In genomic region chr15:90954712-90955671, GRCh38 we compare ENCODE assay signal across 8 cellular contexts. TPM values are rescaled to one million over a fixed set of nuclear protein-coding genes. Genes with fewer than 3 reads are reported as not detected.
DNase-seq lines count a peak whose midpoint lies in the region; ATAC-seq, FAIRE-seq and TF ChIP-seq lines count a peak whose summit lies in the region.

Gene RCCD1 (plus strand): TSS chr15:90954884. CDS start chr15:90956735, 1,851 bp downstream.

- H3K4me3 ChIP-seq in ascending aorta (peak within 1 kb of the TSS; percentile 75 to 80), right atrium auricular region (peak within 1 kb of the TSS; percentile 70 to 85), psoas muscle (peak within 1 kb of the TSS; percentile 89)

- 4 to 5% (median 4%) methylated on average over 67 to 73 of the region's 73 CpGs for WGBS in psoas muscle, 3 donors

- peak within 1 kb of the TSS; percentile 88 for H3K27ac Mint-ChIP-seq in T-helper 1 cell treated with Interleukin-12 subunit alpha and Interleukin-12 subunit beta and Interleukin-4 antibody, amounts not matched to agents 30 μg/mL and 1 μg/mL, for 36 hours

- no peaks in the 10 kb centered on the region for H3K27me3 Mint-ChIP-seq in T-helper 1 cell treated with Interleukin-12 subunit alpha and Interleukin-12 subunit beta and Interleukin-4 antibody, amounts not matched to agents 30 μg/mL and 1 μg/mL, for 36 hours (ENCODE audit: low read depth)

- peaks cover 11% of the 10 kb centered on the region for H3K4me1 Mint-ChIP-seq in T-helper 1 cell treated with Interleukin-12 subunit alpha and Interleukin-12 subunit beta and Interleukin-4 antibody, amounts not matched to agents 30 μg/mL and 1 μg/mL, for 36 hours (ENCODE audit: low read depth)

- peak; percentile 99 for DNase-seq in GM10248 (ENCODE audit: extremely low spot score)
- DNase-seq in NCI-H1105 (lab: John Stamatoyannopoulos, UW) = peak; percentile 86
- DNase-seq in ascending aorta (ENCODE audit: low spot score in 2 of 2) = peak; percentile 84 to 97
- DNase-seq in right atrium auricular region (ENCODE audit: low spot score) = peak; percentile 98
- DNase-seq in psoas muscle = peak; percentile 97 to 98
- peak; percentile 96 for DNase-seq in urothelium cell line (ENCODE audit: low spot score)

- no peaks in the 10 kb centered on the region for H3K9me3 Mint-ChIP-seq in T-helper 1 cell treated with Interleukin-12 subunit alpha and Interleukin-12 subunit beta and Interleukin-4 antibody, amounts not matched to agents 30 μg/mL and 1 μg/mL, for 36 hours

- no peaks in the 10 kb centered on the region for H3K9me3 ChIP-seq in ascending aorta
- H3K9me3 ChIP-seq in right atrium auricular region = no peaks in the 10 kb centered on the region
- no peaks in the 10 kb centered on the region for H3K9me3 ChIP-seq in psoas muscle

- intact Hi-C loops in ascending aorta (cut with DNase I) = loop anchor here (2.0 to 5.0 kb wide), 2 partner anchors 68 to 317 kb away; partner anchors contain the start of gene VPS33B
- intact Hi-C loops in psoas muscle (cut with DNase I) = loop anchor here (5.0 kb wide), 4 partner anchors 37 to 317 kb away; partner anchors contain the start of gene PRC1 (in 1 of the 2)

- H3K4me1 ChIP-seq in ascending aorta (peaks cover 5 to 32% of the 10 kb centered on the region in 2 donors), right atrium auricular region (peaks cover 3 to 40% of the 10 kb centered on the region in 2 donors), psoas muscle (peaks cover 18% of the 10 kb centered on the region)

- CTCF ChIA-PET in GM10248 (lab: Yijun Ruan, JAX) = interaction anchor here (0.7 to 23.2 kb wide), 16 partner anchors 8 to 318 kb away, joined by 3 to 447 read pairs (median 14); partner anchors contain the start of genes HDDC3, MAN2A2 and UNC45A

- TF ChIP-seq CTCF in GM10248 (IDR thresholded peaks at IDR 0.05; ENCODE audit: control extremely low read depth, extremely low read depth, low read depth, missing control alignments) (no peak), ascending aorta (IDR thresholded peaks at IDR 0.05) (peak in 1 of 3 experiments; percentile 6), right atrium auricular region (IDR thresholded peaks at IDR 0.05) (no peak), psoas muscle (IDR thresholded peaks at IDR 0.05) (no peak)

- H3K36me3 ChIP-seq in ascending aorta = peaks cover 36 to 37% of the 10 kb centered on the region in 2 donors
- H3K36me3 ChIP-seq in right atrium auricular region = peaks cover 34% of the 10 kb centered on the region
- peaks cover 2 to 41% of the 10 kb centered on the region in 2 donors for H3K36me3 ChIP-seq in psoas muscle (ENCODE audit: insufficient read depth in 1 of 2, low read depth in 1 of 2)

- ATAC-seq in HG02623 (IDR thresholded peaks at IDR 0.05; ENCODE audit: unreplicated experiment) = peak; percentile 96
- ATAC-seq in psoas muscle = peak; percentile 92 to 94 (median 93)

- peak within 1 kb of the TSS; percentile 82 to 96 for H3K27ac ChIP-seq in ascending aorta
- H3K27ac ChIP-seq in right atrium auricular region = peak within 1 kb of the TSS; percentile 89 to 94
- H3K27ac ChIP-seq in psoas muscle = peak within 1 kb of the TSS; percentile 100

- peak; percentile 89 for FAIRE-seq in urothelium cell line (lab: Jason Lieb, UNC)

- H3K4me3 Mint-ChIP-seq in T-helper 1 cell treated with Interleukin-12 subunit alpha and Interleukin-12 subunit beta and Interleukin-4 antibody, amounts not matched to agents 30 μg/mL and 1 μg/mL, for 36 hours = peak within 1 kb of the TSS; percentile 84

- H3K27me3 ChIP-seq in ascending aorta (no peaks in the 10 kb centered on the region), right atrium auricular region (no peaks in the 10 kb centered on the region), psoas muscle (ENCODE audit: insufficient read depth in 3 of 3, low read length in 2 of 3) (no peaks in the 10 kb centered on the region)

- H3K36me3 Mint-ChIP-seq in T-helper 1 cell treated with Interleukin-12 subunit alpha and Interleukin-12 subunit beta and Interleukin-4 antibody, amounts not matched to agents 30 μg/mL and 1 μg/mL, for 36 hours (ENCODE audit: low read depth) = peaks cover 11% of the 10 kb centered on the region

- POLR2A ChIA-PET in GM10248 (lab: Yijun Ruan, JAX) = interaction anchor here (0.5 to 1.4 kb wide), 3 partner anchors 9 to 31 kb away, joined by 3 to 8 read pairs (median 4); partner anchors contain the start of gene UNC45A

RNA-seq across cellular contexts. Expression of gene RCCD1, which starts in this region (rescaled TPM):
- total RNA-seq in ascending aorta = 10.0 TPM
- 1 to 10 TPM; 6.8 to 9.5 TPM for total RNA-seq in right atrium auricular region
- 1 to 10 TPM; 4.4 to 7.6 (median 5.3) TPM for total RNA-seq in psoas muscle
- polyA plus RNA-seq in psoas muscle = 1 to 10 TPM; 6.0 to 6.8 (median 6.0) TPM

Comparison
In these comparisons a context has a peak if more than half of its experiments do, and no peak if none do; other contexts are left out.
1. Peak in every context shown above with its lines: DNase-seq, ATAC-seq, H3K4me3 ChIP-seq and H3K27ac ChIP-seq.